ENCODE assay signal across 8 cellular contexts in genomic region chr3:141331370-141332318, GRCh38. TPM values are rescaled to one million over a fixed set of nuclear protein-coding genes. Genes with fewer than 3 reads are reported as not detected.
DNase-seq lines count a peak whose midpoint lies in the region; ATAC-seq and TF ChIP-seq lines count a peak whose summit lies in the region.

No MANE protein-coding gene starts in this region.

- ATAC-seq in GM18861 (IDR thresholded peaks at IDR 0.05; ENCODE audit: unreplicated experiment) (peak; percentile 39), HG02852 (IDR thresholded peaks at IDR 0.05; ENCODE audit: unreplicated experiment) (no peak)

- no TSS peak for BruUV-seq in PC-9 (replicated peaks; lab: Mats Ljungman, UMichigan)

- no peaks in the 10 kb centered on the region for H3K79me2 ChIP-seq in PC-9 (ENCODE audit: low read depth)

- intact Hi-C loops in PC-9 (cut with micrococcal nuclease; ENCODE audit: unreplicated experiment), result no loop called here

- no peaks in the 10 kb centered on the region for H3K9me2 ChIP-seq in PC-9 (ENCODE audit: insufficient read depth)

- no peaks in the 10 kb centered on the region for H3K27me3 ChIP-seq in PC-9 (ENCODE audit: insufficient read depth, low read depth)

- H3K4me1 ChIP-seq in PC-9 (replicated peaks; ENCODE audit: insufficient read depth), result peaks cover 22% of the 10 kb centered on the region

- H3K27ac ChIP-seq in PC-9, result peak overlapping the region; percentile 67

- peaks cover 23% of the 10 kb centered on the region for H3F3A ChIP-seq in PC-9 (ENCODE audit: insufficient read depth, low read depth)

- no peaks in the 10 kb centered on the region for H4K20me1 ChIP-seq in PC-9 (ENCODE audit: insufficient read depth)

- peak; percentile 67 to 86 for DNase-seq in PC-9
- DNase-seq in fibroblast of the aortic adventitia (ENCODE audit: low read depth), result peak; percentile 94
- peak; percentile 78 for DNase-seq in retinal pigment epithelial cell (ENCODE audit: low read depth)
- no peak for DNase-seq in GM19240 (ENCODE audit: insufficient read length, low spot score)
- no peak for DNase-seq in NCI-H2081 (lab: John Stamatoyannopoulos, UW)
- no peak for DNase-seq in SHP77 treated with DMSO at 0.1 percent for 48 hours (lab: John Stamatoyannopoulos, UW)

- no peaks in the 10 kb centered on the region for H3K36me3 ChIP-seq in PC-9 (ENCODE audit: low read depth)

- H2AFZ ChIP-seq in PC-9, result peak overlapping the region; percentile 7; the same call in 1 of the 2 replicates

- CTCF ChIA-PET in PC-9 (lab: Charles Lee), result interaction anchor here (1.3 kb wide), 2 partner anchors 20 to 100 kb away, joined by 4 to 5 read pairs; partner anchors contain the start of gene PXYLP1

- TF ChIP-seq CTCF in PC-9 (conservative IDR thresholded peaks at IDR 0.05), result no peak
- TF ChIP-seq CTCF in fibroblast of the aortic adventitia (IDR thresholded peaks at IDR 0.05; ENCODE audit: insufficient read depth, low read length), result no peak
- TF ChIP-seq CTCF in retinal pigment epithelial cell (conservative IDR thresholded peaks at IDR 0.05; ENCODE audit: low read depth, low read length), result no peak

- POLR2A ChIA-PET in PC-9 (lab: Charles Lee; ENCODE audit: unreplicated experiment), result interaction anchor here (0.6 kb wide), 1 partner anchor 22 kb away, joined by 3 read pairs; no protein-coding TSS in a partner anchor

- H3K9me3 ChIP-seq in PC-9 (ENCODE audit: insufficient read depth, low read depth), result no peaks in the 10 kb centered on the region

- H3K4me3 ChIP-seq in PC-9, result no peak overlapping the region
- no peak overlapping the region for H3K4me3 ChIP-seq in fibroblast of the aortic adventitia (ENCODE audit: low read depth, low read length)
- no peak overlapping the region for H3K4me3 ChIP-seq in retinal pigment epithelial cell (ENCODE audit: low read length)

- H3K4me2 ChIP-seq in PC-9, result peak overlapping the region; percentile 46

RNA-seq across cellular contexts. Expression of gene ZBTB38, which starts 36.7 kb away (rescaled TPM):
- total RNA-seq in PC-9 (2021) (18.5 and 21.8 TPM in 2 replicates), fibroblast of the aortic adventitia (ENCODE audit: low replicate concordance) (52.4 and 267 TPM in 2 replicates)

Comparison
In these comparisons a context has a peak if more than half of its experiments do, and no peak if none do; other contexts are left out.
1. DNase-seq: peak in PC-9 (2 of 2), fibroblast of the aortic adventitia (single experiment) and retinal pigment epithelial cell (single experiment); none in GM19240 (single experiment), NCI-H2081 (0 of 2) and SHP77 treated with DMSO at 0.1 percent for 48 hours (single experiment).